Comparison of ENCODE assay signal across 9 cellular contexts in the genomic region with DNA sequence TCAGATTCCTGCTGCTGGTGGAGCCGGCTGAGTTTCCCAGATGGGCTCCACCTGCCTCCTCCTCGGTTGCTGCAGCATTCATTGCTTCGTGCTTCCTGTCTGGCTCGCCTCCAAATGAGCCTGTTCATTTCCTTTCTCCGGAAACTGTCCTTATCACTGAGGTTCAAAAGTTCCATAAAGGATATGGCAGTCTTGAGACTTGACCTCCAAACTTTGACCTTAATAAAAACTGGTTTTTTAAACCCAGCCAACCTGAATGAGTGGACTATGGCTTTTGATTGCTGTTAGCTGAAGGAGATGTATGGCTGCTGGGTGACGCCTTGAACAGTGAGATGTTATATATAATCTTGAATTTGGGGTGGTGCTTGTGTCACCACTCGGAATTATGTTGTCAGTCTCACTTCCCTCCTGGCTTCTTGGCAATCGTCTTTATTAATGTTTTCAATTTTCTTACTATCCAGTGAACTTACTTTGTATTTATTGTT.
DNase-seq lines count a peak whose midpoint lies in the region; FAIRE-seq and TF ChIP-seq lines count a peak whose summit lies in the region.
"Had no signal": no experiment of that assay in that cellular context is flagged by ENCODE, and none has a peak within 500 bp of the region (broad histone marks: within the 10 kb centered on the region; RNA-seq: fewer than 3 reads in every experiment).

No MANE protein-coding gene starts in this region.

- peaks cover 87% of the 10 kb centered on the region for H3K4me1 Mint-ChIP-seq in activated naive CD8-positive, alpha-beta T cell treated with anti-CD3 and anti-CD28 coated beads for 36 hours

- H3K27me3 ChIP-seq in liver (ENCODE audit: control insufficient read depth in 4 of 4, insufficient read depth in 4 of 4, low read length in 3 of 4): no peaks in the 10 kb centered on the region

- DNase-seq in DMS79 treated with DMSO at 0.1 percent for 48 hours (lab: John Stamatoyannopoulos, UW): peak; percentile 24
- no peak for DNase-seq in DMS79 (lab: John Stamatoyannopoulos, UW)
- peak; percentile 83 for DNase-seq in NCI-H510A (lab: John Stamatoyannopoulos, UW)
- DNase-seq in activated naive CD8-positive, alpha-beta T cell treated with anti-CD3 and anti-CD28 coated beads for 36 hours: no peak
- DNase-seq in AG08396 (ENCODE audit: low spot score): no peak
- no peak for DNase-seq in HPDE6-E6E7 (ENCODE audit: extremely low spot score)
- no peak for DNase-seq in frontal cortex (ENCODE audit: low spot score in 2 of 2)

- no peaks in the 10 kb centered on the region for H3K9me3 ChIP-seq in liver (ENCODE audit: control insufficient read depth in 4 of 4, low read length in 3 of 4)

- 39% methylated on average over 8 of the region's 8 CpGs for WGBS in liver

- no peak for FAIRE-seq in frontal cortex (lab: Jason Lieb, UNC)
- FAIRE-seq: A204.1 had no signal

- H3K27ac ChIP-seq in liver (ENCODE audit: low read depth in 1 of 2, low read length in 2 of 2): no peak overlapping the region

- peaks cover 10% of the 10 kb centered on the region for H3K36me3 Mint-ChIP-seq in activated naive CD8-positive, alpha-beta T cell treated with anti-CD3 and anti-CD28 coated beads for 36 hours

- no peak for TF ChIP-seq CTCF in liver (IDR thresholded peaks at IDR 0.05; ENCODE audit: low read depth, low read length, missing input control)

- H3K4me1 ChIP-seq in liver (ENCODE audit: control insufficient read depth in 4 of 4, insufficient read depth in 4 of 4, low read length in 3 of 4): peaks cover 0 to 32% (median 12%) of the 10 kb centered on the region in 4 donors

- H3K27me3 Mint-ChIP-seq in activated naive CD8-positive, alpha-beta T cell treated with anti-CD3 and anti-CD28 coated beads for 36 hours: no peaks in the 10 kb centered on the region

- H3K36me3 ChIP-seq in liver (ENCODE audit: control insufficient read depth in 4 of 4, insufficient read depth in 3 of 4, low read depth in 1 of 4, low read length in 3 of 4): no peaks in the 10 kb centered on the region

- H3K4me3 Mint-ChIP-seq in activated naive CD8-positive, alpha-beta T cell treated with anti-CD3 and anti-CD28 coated beads for 36 hours: peak overlapping the region; percentile 64

- TF ChIP-seq RAD21 in liver (IDR thresholded peaks at IDR 0.05): no peak

- H3K27ac Mint-ChIP-seq in activated naive CD8-positive, alpha-beta T cell treated with anti-CD3 and anti-CD28 coated beads for 36 hours: peak overlapping the region; percentile 90

- no peak overlapping the region for H3K9ac ChIP-seq in liver (ENCODE audit: low read depth in 1 of 2, low read length in 2 of 2)

- H3K9me3 Mint-ChIP-seq in activated naive CD8-positive, alpha-beta T cell treated with anti-CD3 and anti-CD28 coated beads for 36 hours: no peaks in the 10 kb centered on the region

- H3K4me3 ChIP-seq in liver (ENCODE audit: low read depth in 1 of 3, low read length in 3 of 3): no peak overlapping the region

TF ChIP-seq in liver, 16 proteins besides CTCF, POLR2A, EP300 and RAD21:
- peak in 1 of 2 donors; percentile 34 for TF ChIP-seq RXRA (IDR thresholded peaks at IDR 0.05)
- no peak for TF ChIP-seq EGR1 (IDR thresholded peaks at IDR 0.05; ENCODE audit: low read depth in 2 of 2)
- TF ChIP-seq, protein P1, sequence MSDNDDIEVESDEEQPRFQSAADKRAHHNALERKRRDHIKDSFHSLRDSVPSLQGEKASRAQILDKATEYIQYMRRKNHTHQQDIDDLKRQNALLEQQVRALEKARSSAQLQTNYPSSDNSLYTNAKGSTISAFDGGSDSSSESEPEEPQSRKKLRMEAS (IDR thresholded peaks at IDR 0.05): no peak
- TF ChIP-seq, protein P2, sequence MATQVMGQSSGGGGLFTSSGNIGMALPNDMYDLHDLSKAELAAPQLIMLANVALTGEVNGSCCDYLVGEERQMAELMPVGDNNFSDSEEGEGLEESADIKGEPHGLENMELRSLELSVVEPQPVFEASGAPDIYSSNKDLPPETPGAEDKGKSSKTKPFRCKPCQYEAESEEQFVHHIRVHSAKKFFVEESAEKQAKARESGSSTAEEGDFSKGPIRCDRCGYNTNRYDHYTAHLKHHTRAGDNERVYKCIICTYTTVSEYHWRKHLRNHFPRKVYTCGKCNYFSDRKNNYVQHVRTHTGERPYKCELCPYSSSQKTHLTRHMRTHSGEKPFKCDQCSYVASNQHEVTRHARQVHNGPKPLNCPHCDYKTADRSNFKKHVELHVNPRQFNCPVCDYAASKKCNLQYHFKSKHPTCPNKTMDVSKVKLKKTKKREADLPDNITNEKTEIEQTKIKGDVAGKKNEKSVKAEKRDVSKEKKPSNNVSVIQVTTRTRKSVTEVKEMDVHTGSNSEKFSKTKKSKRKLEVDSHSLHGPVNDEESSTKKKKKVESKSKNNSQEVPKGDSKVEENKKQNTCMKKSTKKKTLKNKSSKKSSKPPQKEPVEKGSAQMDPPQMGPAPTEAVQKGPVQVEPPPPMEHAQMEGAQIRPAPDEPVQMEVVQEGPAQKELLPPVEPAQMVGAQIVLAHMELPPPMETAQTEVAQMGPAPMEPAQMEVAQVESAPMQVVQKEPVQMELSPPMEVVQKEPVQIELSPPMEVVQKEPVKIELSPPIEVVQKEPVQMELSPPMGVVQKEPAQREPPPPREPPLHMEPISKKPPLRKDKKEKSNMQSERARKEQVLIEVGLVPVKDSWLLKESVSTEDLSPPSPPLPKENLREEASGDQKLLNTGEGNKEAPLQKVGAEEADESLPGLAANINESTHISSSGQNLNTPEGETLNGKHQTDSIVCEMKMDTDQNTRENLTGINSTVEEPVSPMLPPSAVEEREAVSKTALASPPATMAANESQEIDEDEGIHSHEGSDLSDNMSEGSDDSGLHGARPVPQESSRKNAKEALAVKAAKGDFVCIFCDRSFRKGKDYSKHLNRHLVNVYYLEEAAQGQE (IDR thresholded peaks at IDR 0.05): no peak
- peak in 1 of 2 donors; percentile 31 for TF ChIP-seq HNF4A (conservative IDR thresholded peaks at IDR 0.05)
- TF ChIP-seq NR2F2 (IDR thresholded peaks at IDR 0.05): peak; percentile 96

Comparison
In these comparisons a context has a peak if more than half of its experiments do, and no peak if none do; other contexts are left out.
1. DNase-seq: peak in DMS79 treated with DMSO at 0.1 percent for 48 hours (single experiment) and NCI-H510A (single experiment); none in DMS79 (single experiment), activated naive CD8-positive, alpha-beta T cell treated with anti-CD3 and anti-CD28 coated beads for 36 hours (single experiment), AG08396 (single experiment), HPDE6-E6E7 (single experiment) and frontal cortex (0 of 2).